27 cellular contexts compared by ENCODE assay signal in the genomic region with DNA sequence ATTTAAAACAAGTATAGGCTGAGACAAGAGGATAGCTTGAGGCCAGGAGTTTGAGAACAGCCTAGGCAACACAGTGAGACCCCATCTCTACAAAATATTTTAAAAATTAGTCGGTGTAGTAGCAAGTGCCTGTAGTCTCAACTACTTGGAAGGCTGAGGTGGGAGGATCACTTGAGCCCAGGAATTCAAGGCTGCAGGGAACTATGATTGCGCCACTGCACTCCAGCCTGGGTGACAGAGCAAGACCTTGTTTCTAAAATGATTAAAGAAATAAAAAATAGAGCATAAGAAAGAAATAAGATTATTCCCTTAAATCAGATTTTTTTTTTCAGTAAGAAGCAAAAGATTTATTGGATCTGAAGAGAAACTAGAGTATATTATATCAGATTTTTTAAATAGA.
"Had no signal": no experiment of that assay in that cellular context is flagged by ENCODE, and none has a peak within 500 bp of the region (broad histone marks: within the 10 kb centered on the region; RNA-seq: fewer than 3 reads in every experiment).

No MANE protein-coding gene starts in this region.

- H3K27me3 ChIP-seq: esophagus squamous epithelium, neural progenitor cell, right atrium auricular region, sigmoid colon, suprapubic skin, transverse colon, upper lobe of right lung, uterus had no signal

- FAIRE-seq: endometrium, frontal cortex, keratinocyte, small intestine had no signal

- H3K9ac ChIP-seq: neural progenitor cell, parathyroid adenoma had no signal

- H3K9me3 ChIP-seq: esophagus squamous epithelium, right atrium auricular region, sigmoid colon, suprapubic skin, transverse colon, upper lobe of right lung, uterus had no signal

- H3K4me1 ChIP-seq: esophagus squamous epithelium, parathyroid adenoma, right atrium auricular region, suprapubic skin, transverse colon, upper lobe of right lung, uterus had no signal

- H3K4me1 Mint-ChIP-seq: stimulated activated naive CD8-positive, alpha-beta T cell treated with anti-CD3 and anti-CD28 coated beads, Interleukin-15, amount 100 ng/mL, for 72 hours had no signal

- H3K9me3 Mint-ChIP-seq: effector memory CD8-positive, alpha-beta T cell; memory B cell; natural killer cell treated with Interleukin-12 subunit alpha and Interleukin-12 subunit beta and Interleukin-15 and Interleukin-18, amount 100 ng/mL, for 72 hours; neural progenitor cell; stimulated activated naive CD8-positive, alpha-beta T cell treated with anti-CD3 and anti-CD28 coated beads, Interleukin-15, amount 100 ng/mL, for 72 hours had no signal

- DNase-seq: dermis blood vessel endothelial cell; effector memory CD8-positive, alpha-beta T cell; erythroblast; esophagus squamous epithelium; head of caudate nucleus; sigmoid colon; small intestine; stimulated activated CD4-positive, alpha-beta T cell treated with anti-CD3 and anti-CD28 coated beads, Interleukin-1b, Interleukin-23, amount 100 ng/mL, for 48 hours; stimulated activated CD4-positive, alpha-beta T cell treated with anti-CD3 and anti-CD28 coated beads, Interleukin-4, amount 100 ng/mL, for 1 hour; stimulated activated CD8-positive, alpha-beta memory T cell treated with anti-CD3 and anti-CD28 coated beads, Interleukin-4, amount 100 ng/mL, for 48 hours; stimulated activated naive CD4-positive, alpha-beta T cell; stimulated activated naive CD8-positive, alpha-beta T cell treated with anti-CD3 and anti-CD28 coated beads, Interleukin-15, amount 100 ng/mL, for 72 hours; transverse colon; uterus had no signal

- H3K4me3 ChIP-seq: coronary artery, esophagus squamous epithelium, lung, neural progenitor cell, right atrium auricular region, sigmoid colon, suprapubic skin, transverse colon, upper lobe of right lung, uterus had no signal

- H3K27me3 Mint-ChIP-seq: effector memory CD8-positive, alpha-beta T cell; memory B cell; natural killer cell treated with Interleukin-12 subunit alpha and Interleukin-12 subunit beta and Interleukin-15 and Interleukin-18, amount 100 ng/mL, for 72 hours; progenitor cell of endocrine pancreas; stimulated activated naive CD8-positive, alpha-beta T cell treated with anti-CD3 and anti-CD28 coated beads, Interleukin-15, amount 100 ng/mL, for 72 hours had no signal

- H3K36me3 Mint-ChIP-seq: memory B cell; natural killer cell treated with Interleukin-12 subunit alpha and Interleukin-12 subunit beta and Interleukin-15 and Interleukin-18, amount 100 ng/mL, for 72 hours had no signal

- H3K27ac ChIP-seq: coronary artery, esophagus squamous epithelium, neural progenitor cell, parathyroid adenoma, right atrium auricular region, suprapubic skin, transverse colon, upper lobe of right lung, uterus had no signal

- H3K4me3 Mint-ChIP-seq: effector memory CD8-positive, alpha-beta T cell; memory B cell; natural killer cell treated with Interleukin-12 subunit alpha and Interleukin-12 subunit beta and Interleukin-15 and Interleukin-18, amount 100 ng/mL, for 72 hours; neural progenitor cell; stimulated activated naive CD8-positive, alpha-beta T cell treated with anti-CD3 and anti-CD28 coated beads, Interleukin-15, amount 100 ng/mL, for 72 hours had no signal

- H3K36me3 ChIP-seq: esophagus squamous epithelium, neural progenitor cell, right atrium auricular region, suprapubic skin, transverse colon, upper lobe of right lung, uterus had no signal

- H3K27ac Mint-ChIP-seq: effector memory CD8-positive, alpha-beta T cell; memory B cell; natural killer cell treated with Interleukin-12 subunit alpha and Interleukin-12 subunit beta and Interleukin-15 and Interleukin-18, amount 100 ng/mL, for 72 hours; neural progenitor cell had no signal
